Comparison of ENCODE assay signal across 8 cellular contexts in genomic region chr5:80275347-80275746, GRCh38. TPM values are rescaled to one million over a fixed set of nuclear protein-coding genes. Genes with fewer than 3 reads are reported as not detected.
DNase-seq lines count a peak whose midpoint lies in the region; ATAC-seq, FAIRE-seq and TF ChIP-seq lines count a peak whose summit lies in the region.

No MANE protein-coding gene starts in this region.

- H3K27ac Mint-ChIP-seq in T-helper 2 cell treated with Interferon-gamma antibody and Interleukin-4, amounts not matched to agents 5 μg/mL and 100 μg/mL, for 36 hours, result no peak overlapping the region

- no peaks in the 10 kb centered on the region for H3K9me3 Mint-ChIP-seq in T-helper 2 cell treated with Interferon-gamma antibody and Interleukin-4, amounts not matched to agents 5 μg/mL and 100 μg/mL, for 36 hours

- H3K4me1 Mint-ChIP-seq in T-helper 2 cell treated with Interferon-gamma antibody and Interleukin-4, amounts not matched to agents 5 μg/mL and 100 μg/mL, for 36 hours (ENCODE audit: low read depth), result peaks cover 16% of the 10 kb centered on the region

- peak; percentile 47 for TF ChIP-seq CTCF in A549 (IDR thresholded peaks at IDR 0.05)
- TF ChIP-seq CTCF in GM10248 (IDR thresholded peaks at IDR 0.05; ENCODE audit: control extremely low read depth, extremely low read depth, low read depth, missing control alignments), result peak; percentile 39
- peak; percentile 56 for TF ChIP-seq CTCF in foreskin keratinocyte (conservative IDR thresholded peaks at IDR 0.05)
- TF ChIP-seq CTCF in spleen (IDR thresholded peaks at IDR 0.05 in 8 of 11, conservative IDR thresholded peaks at IDR 0.05 in 3 of 11), result peak in 7 of 11 experiments; percentile 9 to 52 (median 35)

- FAIRE-seq in A549 (lab: Jason Lieb, UNC), result no peak

- H3K27me3 Mint-ChIP-seq in T-helper 2 cell treated with Interferon-gamma antibody and Interleukin-4, amounts not matched to agents 5 μg/mL and 100 μg/mL, for 36 hours (ENCODE audit: low read depth), result no peaks in the 10 kb centered on the region

- H3K4me2 ChIP-seq in A549, result no peak overlapping the region

- intact Hi-C loops in spleen (cut with DNase I; ENCODE audit: low total_unique reads), result no loop called here

- POLR2A ChIA-PET in A549 (lab: Yijun Ruan, JAX), result no interaction called here
- POLR2A ChIA-PET in GM10248 (lab: Yijun Ruan, JAX), result no interaction called here

- H3K27ac ChIP-seq in A549 (no peak overlapping the region), foreskin keratinocyte (no peak overlapping the region), spleen (no peak overlapping the region)

- ATAC-seq in A549 (peak; percentile 64 to 76; a peak in 5 of 6 replicates), foreskin keratinocyte (no peak)

- no peaks in the 10 kb centered on the region for H3K36me3 Mint-ChIP-seq in T-helper 2 cell treated with Interferon-gamma antibody and Interleukin-4, amounts not matched to agents 5 μg/mL and 100 μg/mL, for 36 hours (ENCODE audit: low read depth)

- DNase-seq in A549 (ENCODE audit: low read depth in 1 of 2, low spot score in 1 of 2) (peak in 1 of 2 experiments; percentile 41), GM10248 (ENCODE audit: extremely low spot score) (no peak), RPMI8226 (peak; percentile 31), foreskin keratinocyte (no peak), spleen (no peak), RKO (ENCODE audit: low spot score) (no peak), UCSD-AML1 (lab: John Stamatoyannopoulos, UW; ENCODE audit: unreplicated experiment) (no peak)
- no peak for DNase-seq in T-helper 2 cell treated with Interferon-gamma antibody and Interleukin-4, amounts not matched to agents 5 μg/mL and 100 μg/mL, for 36 hours (ENCODE audit: low spot score)

- H3K36me3 ChIP-seq in spleen, result no peaks in the 10 kb centered on the region

- H3K4me1 ChIP-seq in A549 (no peaks in the 10 kb centered on the region), foreskin keratinocyte (no peaks in the 10 kb centered on the region), spleen (peaks cover 0 to 5% (median 0%) of the 10 kb centered on the region in 6 donors)

- TF ChIP-seq RAD21 in A549 (conservative IDR thresholded peaks at IDR 0.05 in 1 of 2, IDR thresholded peaks at IDR 0.05 in 1 of 2), result peak; percentile 70 to 78

- no peak overlapping the region for H3K4me3 Mint-ChIP-seq in T-helper 2 cell treated with Interferon-gamma antibody and Interleukin-4, amounts not matched to agents 5 μg/mL and 100 μg/mL, for 36 hours

- CTCF ChIA-PET in A549 (lab: Yijun Ruan, JAX) (interaction anchor here (0.6 to 2.9 kb wide), 10 partner anchors 9 to 469 kb away, joined by 3 to 23 read pairs (median 4); no protein-coding TSS in a partner anchor), GM10248 (lab: Yijun Ruan, JAX) (interaction anchor here (0.6 to 1.4 kb wide), 7 partner anchors 12 to 183 kb away, joined by 3 to 7 read pairs (median 3); no protein-coding TSS in a partner anchor)

- 62% methylated on average over 2 of the region's 2 CpGs for WGBS in A549 (ENCODE audit: missing lambda C conversion rate)
- WGBS in spleen, 5 donors, result 68 to 83% (median 75%) methylated on average over 2 of the region's 2 CpGs

- H3K4me3 ChIP-seq in A549, result no peak overlapping the region
- H3K4me3 ChIP-seq in spleen, result no peak overlapping the region

- TF ChIP-seq POLR2A in A549 (IDR thresholded peaks at IDR 0.05; ENCODE audit: low read length), result no peak
- no peak for TF ChIP-seq POLR2A in spleen (IDR thresholded peaks at IDR 0.05)

- H3K27me3 ChIP-seq in foreskin keratinocyte (no peaks in the 10 kb centered on the region), spleen (replicated peaks in 1 of 7) (no peaks in the 10 kb centered on the region)

- no peaks in the 10 kb centered on the region for H3K9me3 ChIP-seq in A549
- no peaks in the 10 kb centered on the region for H3K9me3 ChIP-seq in spleen

- no peak for TF ChIP-seq EP300 in A549 (IDR thresholded peaks at IDR 0.05)

TF ChIP-seq in A549, 52 proteins besides CTCF, POLR2A, EP300 and RAD21:
- TF ChIP-seq SMC3 (IDR thresholded peaks at IDR 0.05) (peak; percentile 70), JUN (IDR thresholded peaks at IDR 0.05) (no peak), HES2 (IDR thresholded peaks at IDR 0.05) (no peak)
TF ChIP-seq in A549: peak in this region for 1.

RNA-seq across cellular contexts. Expression of gene SERINC5, which starts 19.5 kb away (rescaled TPM):
- 13.4 and 16.9 TPM in 2 replicates for polyA plus RNA-seq in A549 (2011; rRNA removed)
- 1.9 and 2.4 TPM in 2 replicates for polyA plus RNA-seq in A549 (2012; cell fraction: cytosol; rRNA removed)
- 1.7 and 2.2 TPM in 2 replicates for polyA plus RNA-seq in A549 (2012; cell fraction: nucleus; rRNA removed)
- 5.4 to 7.0 TPM (median 6.7 TPM) in 3 replicates for polyA plus RNA-seq in A549 (2017; fragmentation: RNase III; extraction: RNeasy Plus Mini Kit Qiagen cat#74134 plus additional on column Dnase treatment)
- 23.8 and 28.3 TPM in 2 replicates for polyA minus RNA-seq in A549 (2011; rRNA and poly(A)+ RNA removed)
- total RNA-seq in foreskin keratinocyte, result 19.1 and 21.4 TPM in 2 replicates
- 2.9 and 3.9 TPM in 2 replicates for polyA plus RNA-seq in foreskin keratinocyte
- total RNA-seq in spleen, result 10 to 100 TPM; 16.9 to 29.8 (median 25.5) TPM
- 1 to 10 TPM; 1.5 to 2.7 (median 2.1) TPM for polyA plus RNA-seq in spleen

RNA-seq across cellular contexts. Expression of gene SPZ1, which starts 44.5 kb away (rescaled TPM):
- polyA plus RNA-seq in A549 (2011; rRNA removed) (not detected in 2 replicates), A549 (2017; fragmentation: RNase III; extraction: RNeasy Plus Mini Kit Qiagen cat#74134 plus additional on column Dnase treatment) (not detected in 3 replicates), foreskin keratinocyte (not detected in 2 replicates), spleen (not detected)
- polyA plus RNA-seq in A549 (2012; cell fraction: cytosol; rRNA removed), result not detected in 2 replicates
- polyA plus RNA-seq in A549 (2012; cell fraction: nucleus; rRNA removed), result not detected in 2 replicates
- not detected in 2 replicates for polyA minus RNA-seq in A549 (2011; rRNA and poly(A)+ RNA removed)
- total RNA-seq in foreskin keratinocyte (not detected in 2 replicates), spleen (not detected)
